Comparison of ENCODE assay signal across 9 cellular contexts in genomic region chr20:49166534-49167449, GRCh38. TPM values are rescaled to one million over a fixed set of nuclear protein-coding genes. Genes with fewer than 3 reads are reported as not detected.
A peak's percentile ranks its signal among the peaks of the same experiment; 100 is the strongest.
DNase-seq lines count a peak whose midpoint lies in the region; ATAC-seq, FAIRE-seq and TF ChIP-seq lines count a peak whose summit lies in the region.
"Had no signal": no experiment of that assay in that cellular context is flagged by ENCODE, and none has a peak within 500 bp of the region (broad histone marks: within the 10 kb centered on the region; RNA-seq: fewer than 3 reads in every experiment).

No MANE protein-coding gene starts in this region.

- peak overlapping the region; percentile 41 for H3K4me3 Mint-ChIP-seq in activated CD4-positive, alpha-beta memory T cell treated with anti-CD3 and anti-CD28 coated beads for 36 hours
- no peak overlapping the region for H3K4me3 Mint-ChIP-seq in neural progenitor cell

- CTCF ChIA-PET in activated CD4-positive, alpha-beta memory T cell treated with anti-CD3 and anti-CD28 coated beads for 36 hours (lab: Charles Lee), result interaction anchor here (1.2 to 3.2 kb wide), 4 partner anchors 13 to 50 kb away, joined by 4 to 29 read pairs (median 8); partner anchors contain the start of gene STAU1

- H3K36me3 ChIP-seq in sigmoid colon, result peaks cover 0 to 23% (median 2%) of the 10 kb centered on the region in 4 donors
- H3K36me3 ChIP-seq in neural progenitor cell, result peaks cover 3% of the 10 kb centered on the region

- H3K27me3 ChIP-seq in sigmoid colon (no peaks in the 10 kb centered on the region), neural progenitor cell (no peaks in the 10 kb centered on the region)

- no peak for TF ChIP-seq POLR2A in sigmoid colon (IDR thresholded peaks at IDR 0.05)
- no peak for TF ChIP-seq POLR2A in GM12891 (IDR thresholded peaks at IDR 0.05; ENCODE audit: low read depth, low read length)

- H3K27ac ChIP-seq in sigmoid colon, result peak overlapping the region in 3 of 4 donors; percentile 8 to 64 (median 59)
- no peak overlapping the region for H3K27ac ChIP-seq in neural progenitor cell
- H3K27ac ChIP-seq: epithelial cell of prostate had no signal

- no peak for TF ChIP-seq EP300 in sigmoid colon (IDR thresholded peaks at IDR 0.05)

- H3K4me2 ChIP-seq in neural progenitor cell, result no peak overlapping the region

- no peak overlapping the region for H3K4me3 ChIP-seq in sigmoid colon
- H3K4me3 ChIP-seq in neural progenitor cell, result no peak overlapping the region

- no peaks in the 10 kb centered on the region for H3K27me3 Mint-ChIP-seq in activated CD4-positive, alpha-beta memory T cell treated with anti-CD3 and anti-CD28 coated beads for 36 hours
- H3K27me3 Mint-ChIP-seq in neural progenitor cell (ENCODE audit: insufficient read depth, low read depth), result no peaks in the 10 kb centered on the region

- H2AFZ ChIP-seq in neural progenitor cell (replicated peaks), result no peak overlapping the region

- no peaks in the 10 kb centered on the region for H3K9me3 ChIP-seq in sigmoid colon
- H3K9me3 ChIP-seq in neural progenitor cell (ENCODE audit: low read depth), result no peaks in the 10 kb centered on the region

- intact Hi-C loops in activated CD4-positive, alpha-beta memory T cell treated with anti-CD3 and anti-CD28 coated beads for 36 hours (cut with micrococcal nuclease), result loop anchor here (1.0 to 2.0 kb wide), 3 partner anchors 21 to 51 kb away; no protein-coding TSS in a partner anchor
- intact Hi-C loops in sigmoid colon (cut with DNase I), result no loop called here

- POLR2A ChIA-PET in activated CD4-positive, alpha-beta memory T cell treated with anti-CD3 and anti-CD28 coated beads for 36 hours (lab: Charles Lee), result interaction anchor here (2.1 to 3.4 kb wide), 3 partner anchors 21 to 120 kb away, joined by 6 to 26 read pairs (median 10); partner anchors contain the start of genes CSE1L and STAU1

- DNase-seq in activated CD4-positive, alpha-beta memory T cell treated with anti-CD3 and anti-CD28 coated beads for 36 hours, result no peak
- DNase-seq in sigmoid colon, result no peak
- no peak for DNase-seq in activated gamma-delta T cell treated with Interleukin-2 at 50 U/mL for 16 hours
- DNase-seq in neural progenitor cell (ENCODE audit: low spot score), result no peak
- DNase-seq in GM12891 (ENCODE audit: insufficient read length, low spot score), result no peak
- DNase-seq: NK-92 treated with Interleukin-12 subunit alpha and Interleukin-12 subunit beta, amount 100 ng/mL, for 24 hours had no signal

- H3F3A ChIP-seq in neural progenitor cell (ENCODE audit: low read depth), result no peaks in the 10 kb centered on the region

- H3K79me2 ChIP-seq in neural progenitor cell (ENCODE audit: low read depth), result peaks cover 100% of the 10 kb centered on the region

- H3K4me1 ChIP-seq in sigmoid colon (peaks cover 0 to 41% (median 38%) of the 10 kb centered on the region in 4 donors), neural progenitor cell (no peaks in the 10 kb centered on the region)

- WGBS in sigmoid colon, 2 donors, result 64 to 80% methylated on average over 1 of the region's 1 CpG

- peak overlapping the region; percentile 84 for H3K27ac Mint-ChIP-seq in activated CD4-positive, alpha-beta memory T cell treated with anti-CD3 and anti-CD28 coated beads for 36 hours
- H3K27ac Mint-ChIP-seq in neural progenitor cell, result no peak overlapping the region

- H3K9me3 Mint-ChIP-seq in activated CD4-positive, alpha-beta memory T cell treated with anti-CD3 and anti-CD28 coated beads for 36 hours, result no peaks in the 10 kb centered on the region
- no peaks in the 10 kb centered on the region for H3K9me3 Mint-ChIP-seq in neural progenitor cell

- no peak overlapping the region for H3K9ac ChIP-seq in neural progenitor cell

- peaks cover 61% of the 10 kb centered on the region for H3K4me1 Mint-ChIP-seq in activated CD4-positive, alpha-beta memory T cell treated with anti-CD3 and anti-CD28 coated beads for 36 hours (ENCODE audit: low read depth)
- peaks cover 2% of the 10 kb centered on the region for H3K4me1 Mint-ChIP-seq in neural progenitor cell

- peaks cover 69% of the 10 kb centered on the region for H4K20me1 ChIP-seq in neural progenitor cell (ENCODE audit: low read depth)

- TF ChIP-seq CTCF in sigmoid colon (IDR thresholded peaks at IDR 0.05), result no peak
- no peak for TF ChIP-seq CTCF in neural progenitor cell (IDR thresholded peaks at IDR 0.05)

- H3K36me3 Mint-ChIP-seq in activated CD4-positive, alpha-beta memory T cell treated with anti-CD3 and anti-CD28 coated beads for 36 hours, result peaks cover 12% of the 10 kb centered on the region
- H3K36me3 Mint-ChIP-seq in neural progenitor cell, result peaks cover 7% of the 10 kb centered on the region

- no peak for FAIRE-seq in GM12891 (lab: Jason Lieb, UNC)

- ATAC-seq in GM18867 (IDR thresholded peaks at IDR 0.05; ENCODE audit: unreplicated experiment), result peak; percentile 55
- ATAC-seq in GM21825 (IDR thresholded peaks at IDR 0.05; ENCODE audit: unreplicated experiment), result peak; percentile 66

TF ChIP-seq in GM12891, 5 proteins besides CTCF, POLR2A, EP300 and RAD21:
- TF ChIP-seq POU2F2 (IDR thresholded peaks at IDR 0.05; ENCODE audit: low read depth, low read length), result no peak
- TF ChIP-seq POLR2AphosphoS5 (IDR thresholded peaks at IDR 0.05; ENCODE audit: low read depth, low read length), result no peak
- TF ChIP-seq PAX5 (IDR thresholded peaks at IDR 0.05; ENCODE audit: insufficient read depth, low read length, severe bottlenecking), result no peak
- no peak for TF ChIP-seq TAF1 (IDR thresholded peaks at IDR 0.05; ENCODE audit: low read depth, low read length)
- no peak; the same call in 1 of the 2 replicates for TF ChIP-seq SPI1 (IDR thresholded peaks at IDR 0.05; ENCODE audit: low read depth, low read length)

RNA-seq across cellular contexts. Expression of gene STAU1, which starts 21.3 kb away (rescaled TPM):
- 10 to 100 TPM; 59.8 to 62.3 TPM for total RNA-seq in activated CD4-positive, alpha-beta memory T cell treated with anti-CD3 and anti-CD28 coated beads for 36 hours
- total RNA-seq in sigmoid colon, result 100 to 1,000 TPM in 1 of 4 donors, 10 to 100 TPM in 3; 82.8 to 110 (median 92.7) TPM
- polyA plus RNA-seq in sigmoid colon, result 10 to 100 TPM; 51.9 to 66.1 (median 58.3) TPM
- 80.6 and 96.0 TPM in 2 replicates for total RNA-seq in neural progenitor cell (ENCODE audit: low replicate concordance)
- 35.3 TPM for polyA plus RNA-seq in GM12891 (2012; ENCODE audit: low read depth, missing spikeins)

RNA-seq across cellular contexts. Expression of gene DDX27, which starts 52.4 kb away (rescaled TPM):
- 10 to 100 TPM; 42.8 to 43.5 TPM for total RNA-seq in activated CD4-positive, alpha-beta memory T cell treated with anti-CD3 and anti-CD28 coated beads for 36 hours
- 10 to 100 TPM; 23.5 to 28.2 (median 27.8) TPM for total RNA-seq in sigmoid colon
- 10 to 100 TPM; 16.8 to 40.4 (median 22.2) TPM for polyA plus RNA-seq in sigmoid colon
- 27.3 and 29.1 TPM in 2 replicates for total RNA-seq in neural progenitor cell (ENCODE audit: low replicate concordance)
- polyA plus RNA-seq in GM12891 (2012; ENCODE audit: low read depth, missing spikeins), result 35.6 TPM
